9 cellular contexts compared by ENCODE assay signal in genomic region chr4:124515591-124515990, GRCh38.
"Had no signal": no experiment of that assay in that cellular context is flagged by ENCODE, and none has a peak within 500 bp of the region (broad histone marks: within the 10 kb centered on the region; RNA-seq: fewer than 3 reads in every experiment).

No MANE protein-coding gene starts in this region.

- H3K4me1 Mint-ChIP-seq: stimulated activated naive CD8-positive, alpha-beta T cell treated with anti-CD3 and anti-CD28 coated beads, Interleukin-15, amount 100 ng/mL, for 72 hours had no signal

- ATAC-seq: psoas muscle; sciatic nerve; stimulated activated naive CD8-positive, alpha-beta T cell treated with anti-CD3 and anti-CD28 coated beads, Interleukin-15, amount 100 ng/mL, for 72 hours had no signal

- DNase-seq: activated CD4-positive, alpha-beta T cell treated with anti-CD3 and anti-CD28 coated beads for 1 hour; activated CD4-positive, alpha-beta T cell treated with anti-CD3 and anti-CD28 coated beads, Interleukin-2, amount 50 U/mL, for 4 hours; activated naive CD4-positive, alpha-beta T cell treated with anti-CD3 and anti-CD28 coated beads, Interleukin-2, amount 50 U/mL, for 16 hours; kidney glomerular epithelial cell; psoas muscle; stimulated activated naive CD8-positive, alpha-beta T cell treated with anti-CD3 and anti-CD28 coated beads, Interleukin-15, amount 100 ng/mL, for 72 hours; upper lobe of left lung had no signal

- H3K4me3 ChIP-seq: psoas muscle, upper lobe of left lung had no signal

- H3K9me3 Mint-ChIP-seq: stimulated activated naive CD8-positive, alpha-beta T cell treated with anti-CD3 and anti-CD28 coated beads, Interleukin-15, amount 100 ng/mL, for 72 hours had no signal

- H3K4me3 Mint-ChIP-seq: nephron; stimulated activated naive CD8-positive, alpha-beta T cell treated with anti-CD3 and anti-CD28 coated beads, Interleukin-15, amount 100 ng/mL, for 72 hours had no signal

- H3K27me3 Mint-ChIP-seq: stimulated activated naive CD8-positive, alpha-beta T cell treated with anti-CD3 and anti-CD28 coated beads, Interleukin-15, amount 100 ng/mL, for 72 hours had no signal

- H3K36me3 ChIP-seq: upper lobe of left lung had no signal

- H3K27ac ChIP-seq: psoas muscle, upper lobe of left lung had no signal

- H3K27ac Mint-ChIP-seq: nephron; stimulated activated naive CD8-positive, alpha-beta T cell treated with anti-CD3 and anti-CD28 coated beads, Interleukin-15, amount 100 ng/mL, for 72 hours had no signal

- H3K27me3 ChIP-seq: upper lobe of left lung had no signal

- H3K9me3 ChIP-seq: psoas muscle, upper lobe of left lung had no signal

- H3K4me1 ChIP-seq: psoas muscle, upper lobe of left lung had no signal
